8 cellular contexts compared by ENCODE assay signal in the genomic region with DNA sequence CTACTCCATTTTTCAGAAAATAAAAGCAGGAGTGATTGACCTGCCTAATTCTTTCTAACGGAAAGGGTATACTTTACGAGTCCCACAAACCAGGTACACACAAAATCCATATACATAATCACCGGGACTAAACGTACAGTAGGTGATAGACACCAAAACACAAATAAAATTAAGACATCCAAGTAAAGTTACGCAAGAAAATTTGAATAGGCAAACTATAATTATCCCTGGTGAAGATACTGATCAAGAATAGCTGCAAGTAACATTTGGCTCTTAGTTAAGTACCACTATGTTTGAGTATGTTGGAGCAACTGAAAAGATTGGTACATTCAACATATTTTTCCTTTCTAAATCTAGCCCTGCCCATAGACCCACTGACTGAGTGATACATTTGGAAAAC. TPM values are rescaled to one million over a fixed set of nuclear protein-coding genes. Genes with fewer than 3 reads are reported as not detected.
DNase-seq lines count a peak whose midpoint lies in the region; ATAC-seq, FAIRE-seq and TF ChIP-seq lines count a peak whose summit lies in the region.

No MANE protein-coding gene starts in this region.

- H3K79me2 ChIP-seq in HepG2 (ENCODE audit: insufficient read depth, low read length) = peaks cover 74% of the 10 kb centered on the region

- H3K4me3 ChIP-seq in A673 (ENCODE audit: low read depth, low read length, poor library complexity, severe bottlenecking) (peak overlapping the region; percentile 88), HepG2 (replicated peaks in 1 of 3; ENCODE audit: insufficient read depth in 1 of 3, low read depth in 2 of 3, low read length in 3 of 3) (peak overlapping the region; percentile 87 to 93 (median 91))

- BruUV-seq in A673 (replicated peaks; lab: Mats Ljungman, UMichigan) = no TSS peak
- no TSS peak for BruUV-seq in HepG2 (replicated peaks; lab: Mats Ljungman, UMichigan)

- no peaks in the 10 kb centered on the region for H3K9me3 ChIP-seq in A673 (ENCODE audit: low read depth, low read length, poor library complexity, severe bottlenecking)
- H3K9me3 ChIP-seq in HepG2 (ENCODE audit: low read length) = no peaks in the 10 kb centered on the region

- H3K27ac ChIP-seq in A673 (ENCODE audit: low read depth, low read length, poor library complexity, severe bottlenecking) = no peak overlapping the region
- H3K27ac ChIP-seq in HepG2 (ENCODE audit: extremely low read length, insufficient read depth, low read length) = no peak overlapping the region

- H3K4me3 Mint-ChIP-seq in activated naive CD8-positive, alpha-beta T cell = peak overlapping the region; percentile 92

- no peak for ATAC-seq in HepG2
- no peak for ATAC-seq in HG03097 (IDR thresholded peaks at IDR 0.05; ENCODE audit: low FRiP score, unreplicated experiment)
- ATAC-seq in GM21367 (IDR thresholded peaks at IDR 0.05; ENCODE audit: unreplicated experiment) = no peak
- ATAC-seq in HG03469 (IDR thresholded peaks at IDR 0.05; ENCODE audit: unreplicated experiment) = no peak

- no peak for DNase-seq in A673 (ENCODE audit: low spot score)
- DNase-seq in H54 (ENCODE audit: insufficient read length, low spot score) = no peak
- DNase-seq in HepG2 (ENCODE audit: low spot score) = no peak
- DNase-seq in UCSD-AML1 (lab: John Stamatoyannopoulos, UW; ENCODE audit: unreplicated experiment) = no peak

- no peak for TF ChIP-seq CTCF in A673 (conservative IDR thresholded peaks at IDR 0.05; ENCODE audit: low read depth, low read length)
- no peak for TF ChIP-seq CTCF in HepG2 (CRISPR knock-in tag; IDR thresholded peaks at IDR 0.05)

- CTCF ChIA-PET in A673 (lab: Charles Lee) = no interaction called here
- CTCF ChIA-PET in HepG2 (lab: Yijun Ruan, JAX; ENCODE audit: low intra/inter-chr PET ratio, low total read pairs) = no interaction called here

- H3K27me3 ChIP-seq in A673 (replicated peaks; ENCODE audit: insufficient read depth, low read depth, low read length, poor library complexity) (no peaks in the 10 kb centered on the region), HepG2 (ENCODE audit: control insufficient read depth in 1 of 2, insufficient read depth in 2 of 2, low read length in 2 of 2) (no peaks in the 10 kb centered on the region; a peak in 1 of 5 replicates)

- POLR2A ChIA-PET in A673 (lab: Charles Lee; ENCODE audit: low non-redundant PET) = no interaction called here
- POLR2A ChIA-PET in HepG2 (lab: Yijun Ruan, JAX) = no interaction called here

- no peak for TF ChIP-seq POLR2A in H54 (IDR thresholded peaks at IDR 0.05; ENCODE audit: low read depth, low read length)
- TF ChIP-seq POLR2A in HepG2 (IDR thresholded peaks at IDR 0.05; ENCODE audit: insufficient read depth in 1 of 2, low read depth in 2 of 2, low read length in 2 of 2) = no peak

- FAIRE-seq in H54 (lab: Jason Lieb, UNC) (peak; percentile 57), HepG2 (lab: Jason Lieb, UNC) (no peak)

- intact Hi-C loops in A673 (cut with micrococcal nuclease; ENCODE audit: unreplicated experiment) = no loop called here
- intact Hi-C loops in HepG2 (cut with micrococcal nuclease; ENCODE audit: unreplicated experiment) = loop anchor here (10.0 kb wide), 1 partner anchor 122 kb away; a partner anchor contains a TSS

- H2AFZ ChIP-seq in HepG2 (ENCODE audit: low read length) = no peak overlapping the region

- H3K27ac Mint-ChIP-seq in activated naive CD8-positive, alpha-beta T cell = no peak overlapping the region

- peaks cover 3% of the 10 kb centered on the region for H3K36me3 Mint-ChIP-seq in activated naive CD8-positive, alpha-beta T cell

- in situ Hi-C loops in HepG2 (cut with HindIII; ENCODE audit: extremely low pct_ligation_motif_present, low pct_unique_long_range_greater_than_20kb) = no loop called here

- peaks cover 47% of the 10 kb centered on the region for H4K20me1 ChIP-seq in HepG2 (ENCODE audit: insufficient read depth, low read length)

- H3K4me1 ChIP-seq in A673 (ENCODE audit: insufficient read depth, low read length, poor library complexity, severe bottlenecking) (peaks cover 27% of the 10 kb centered on the region), HepG2 (ENCODE audit: insufficient read depth, low read length) (peaks cover 63% of the 10 kb centered on the region)

- H3K27me3 Mint-ChIP-seq in activated naive CD8-positive, alpha-beta T cell = no peaks in the 10 kb centered on the region

- no peak for TF ChIP-seq EP300 in HepG2 (IDR thresholded peaks at IDR 0.05; ENCODE audit: low read depth in 2 of 2, low read length in 2 of 2)
- no peak for TF ChIP-seq EP300 in HepG2 (CRISPR knock-in tag; IDR thresholded peaks at IDR 0.05; ENCODE audit: borderline replicate concordance)

- H3K36me3 ChIP-seq in A673 (ENCODE audit: insufficient read depth, low read length, poor library complexity, severe bottlenecking) = peaks cover 21% of the 10 kb centered on the region
- peaks cover 8 to 24% of the 10 kb centered on the region in 2 experiments for H3K36me3 ChIP-seq in HepG2 (replicated peaks in 1 of 2; ENCODE audit: control insufficient read depth in 1 of 2, insufficient read depth in 2 of 2, low read length in 2 of 2)

- 71% methylated on average over 5 of the region's 5 CpGs for WGBS in HepG2 (ENCODE audit: low lambda C conversion rate)

- no peaks in the 10 kb centered on the region for H3K9me3 Mint-ChIP-seq in activated naive CD8-positive, alpha-beta T cell (ENCODE audit: low read depth)

- H3K9ac ChIP-seq in HepG2 (ENCODE audit: insufficient read depth, low read depth, low read length) = peak overlapping the region; percentile 98

- TF ChIP-seq RAD21 in HepG2 (CRISPR knock-in tag; IDR thresholded peaks at IDR 0.05) = no peak

- peaks cover 47% of the 10 kb centered on the region for H3K4me1 Mint-ChIP-seq in activated naive CD8-positive, alpha-beta T cell (ENCODE audit: low read depth)

- H3K4me2 ChIP-seq in HepG2 (ENCODE audit: low read depth, low read length) = peak overlapping the region; percentile 81

TF ChIP-seq in HepG2, 621 proteins besides CTCF, POLR2A, EP300 and RAD21 (continues in another document):
- 0 out of 2 replicates have a peak, but pooled peaks have one; percentile 50 for TF ChIP-seq ZNF33A (CRISPR knock-in tag; IDR thresholded peaks at IDR 0.05; ENCODE audit: borderline replicate concordance)
- 0 out of 2 replicates have a peak, but pooled peaks have one; percentile 3 for TF ChIP-seq RBFOX2 (IDR thresholded peaks at IDR 0.05; ENCODE audit: low read depth, low read length)
- no peak for TF ChIP-seq NR3C1 (CRISPR knock-in tag; IDR thresholded peaks at IDR 0.05)
- TF ChIP-seq, protein P1, sequence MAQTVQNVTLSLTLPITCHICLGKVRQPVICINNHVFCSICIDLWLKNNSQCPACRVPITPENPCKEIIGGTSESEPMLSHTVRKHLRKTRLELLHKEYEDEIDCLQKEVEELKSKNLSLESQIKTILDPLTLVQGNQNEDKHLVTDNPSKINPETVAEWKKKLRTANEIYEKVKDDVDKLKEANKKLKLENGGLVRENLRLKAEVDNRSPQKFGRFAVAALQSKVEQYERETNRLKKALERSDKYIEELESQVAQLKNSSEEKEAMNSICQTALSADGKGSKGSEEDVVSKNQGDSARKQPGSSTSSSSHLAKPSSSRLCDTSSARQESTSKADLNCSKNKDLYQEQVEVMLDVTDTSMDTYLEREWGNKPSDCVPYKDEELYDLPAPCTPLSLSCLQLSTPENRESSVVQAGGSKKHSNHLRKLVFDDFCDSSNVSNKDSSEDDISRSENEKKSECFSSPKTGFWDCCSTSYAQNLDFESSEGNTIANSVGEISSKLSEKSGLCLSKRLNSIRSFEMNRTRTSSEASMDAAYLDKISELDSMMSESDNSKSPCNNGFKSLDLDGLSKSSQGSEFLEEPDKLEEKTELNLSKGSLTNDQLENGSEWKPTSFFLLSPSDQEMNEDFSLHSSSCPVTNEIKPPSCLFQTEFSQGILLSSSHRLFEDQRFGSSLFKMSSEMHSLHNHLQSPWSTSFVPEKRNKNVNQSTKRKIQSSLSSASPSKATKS (CRISPR knock-in tag; IDR thresholded peaks at IDR 0.05) = no peak
- TF ChIP-seq ZSCAN29 (CRISPR knock-in tag; conservative IDR thresholded peaks at IDR 0.05) = no peak
- peak; percentile 78 for TF ChIP-seq CEBPB (IDR thresholded peaks at IDR 0.05; ENCODE audit: borderline replicate concordance, low read depth, low read length)
- no peak for TF ChIP-seq ZC3H4 (CRISPR knock-in tag; IDR thresholded peaks at IDR 0.05; ENCODE audit: borderline replicate concordance)

RNA-seq across cellular contexts. Expression of a gene that starts 1.7 kb away (rescaled TPM):
- total RNA-seq in A673 (2021) = 49.1 and 57.3 TPM in 2 replicates
- total RNA-seq in HepG2 (2016; rRNA removed; fragmentation: Illumina TruSeq; extraction: Trizol) = 52.4 and 93.1 TPM in 2 replicates
- total RNA-seq in HepG2 (2016; cell fraction: cytosol; rRNA removed; fragmentation: Illumina TruSeq; extraction: Trizol; ENCODE audit: low read depth) = 12.4 and 14.0 TPM in 2 replicates
- 47.7 and 84.1 TPM in 2 replicates for total RNA-seq in HepG2 (2016; cell fraction: insoluble cytoplasmic fraction; rRNA removed; fragmentation: Illumina TruSeq; extraction: Trizol)
- total RNA-seq in HepG2 (2016; cell fraction: membrane; rRNA removed; fragmentation: Illumina TruSeq; extraction: Trizol) = 34.8 and 42.7 TPM in 2 replicates
- 127 and 142 TPM in 2 replicates for total RNA-seq in HepG2 (2016; cell fraction: nucleus; rRNA removed; fragmentation: Illumina TruSeq; extraction: Trizol)
- polyA plus RNA-seq in HepG2 (2011; rRNA removed) = 27.8 and 35.3 TPM in 2 replicates
- 13.6 and 17.7 TPM in 2 replicates for polyA plus RNA-seq in HepG2 (2011; cell fraction: cytosol; rRNA removed)
- polyA plus RNA-seq in HepG2 (2011; cell fraction: nucleus; rRNA removed) = 58.4 and 59.3 TPM in 2 replicates
- polyA plus RNA-seq in HepG2 (2012) = 20.6 and 33.4 TPM in 2 replicates
- 2.6 and 3.3 TPM in 2 replicates for polyA plus RNA-seq in HepG2 (2016; cell fraction: cytosol; fragmentation: Illumina TruSeq; extraction: Trizol; ENCODE audit: low read depth)
- 17.4 and 19.8 TPM in 2 replicates for polyA plus RNA-seq in HepG2 (2016; cell fraction: insoluble cytoplasmic fraction; fragmentation: Illumina TruSeq; extraction: Trizol; ENCODE audit: low read depth)
- 3.9 and 4.9 TPM in 2 replicates for polyA plus RNA-seq in HepG2 (2016; cell fraction: membrane; fragmentation: Illumina TruSeq; extraction: Trizol; ENCODE audit: low read depth)
- polyA plus RNA-seq in HepG2 (2016; cell fraction: nucleus; fragmentation: Illumina TruSeq; extraction: Trizol; ENCODE audit: insufficient read depth, low read depth) = 40.2 and 45.2 TPM in 2 replicates
- polyA minus RNA-seq in HepG2 (2011; rRNA and poly(A)+ RNA removed; ENCODE audit: low replicate concordance) = 32.9 and 69.3 TPM in 2 replicates
- polyA minus RNA-seq in HepG2 (2011; cell fraction: cytosol; rRNA and poly(A)+ RNA removed) = 55.2 and 63.0 TPM in 2 replicates
- 495 and 542 TPM in 2 replicates for polyA minus RNA-seq in HepG2 (2011; cell fraction: nucleus; rRNA and poly(A)+ RNA removed)
